Comparison of ENCODE assay signal across 15 cellular contexts in the genomic region with DNA sequence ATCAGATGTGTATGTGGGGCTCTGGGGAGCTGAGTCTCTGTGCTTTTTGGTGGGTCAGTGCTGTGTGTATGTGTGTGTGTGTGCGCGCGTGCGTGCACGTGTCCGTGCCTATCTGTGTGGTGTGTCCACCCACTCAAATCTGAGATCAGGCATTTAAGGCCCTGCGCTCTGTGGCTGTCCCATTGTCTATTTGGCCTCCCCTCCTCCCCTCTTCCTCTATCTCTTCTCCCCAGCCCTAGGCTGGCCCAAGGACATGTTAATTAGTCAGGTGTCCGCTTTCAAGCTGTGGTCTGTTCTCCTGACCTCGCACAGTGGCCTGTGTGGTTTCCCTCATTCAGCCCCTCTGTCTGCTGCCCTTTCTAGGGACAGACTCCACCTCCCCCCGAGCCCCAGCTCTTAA.
"Had no signal": no experiment of that assay in that cellular context is flagged by ENCODE, and none has a peak within 500 bp of the region (broad histone marks: within the 10 kb centered on the region; RNA-seq: fewer than 3 reads in every experiment).

No MANE protein-coding gene starts in this region.

- H3K27ac ChIP-seq: colonic mucosa, gastroesophageal sphincter, hepatocyte, SK-N-MC, transverse colon, WERI-Rb-1 had no signal

- H3K9me3 Mint-ChIP-seq: activated naive CD4-positive, alpha-beta T cell treated with anti-CD3 and anti-CD28 coated beads, Interleukin-2, amount 10 ng/mL, durations not matched to agents 7 days and 5 days; activated T-helper 2 cell treated with anti-CD3 and anti-CD28 coated beads, Interferon-gamma antibody, Interleukin-2, Interleukin-4, amounts not matched to agents 10 μg/mL and 5 μg/mL and 100 μg/mL, durations not matched to agents 14 hours and 24 hours and 36 hours; natural killer cell treated with Interleukin-12 subunit alpha and Interleukin-12 subunit beta and Interleukin-15 and Interleukin-18, amount 100 ng/mL, for 72 hours; T-cell had no signal

- H3K27ac Mint-ChIP-seq: activated naive CD4-positive, alpha-beta T cell treated with anti-CD3 and anti-CD28 coated beads, Interleukin-2, amount 10 ng/mL, durations not matched to agents 7 days and 5 days; activated T-helper 2 cell treated with anti-CD3 and anti-CD28 coated beads, Interferon-gamma antibody, Interleukin-2, Interleukin-4, amounts not matched to agents 10 μg/mL and 5 μg/mL and 100 μg/mL, durations not matched to agents 14 hours and 24 hours and 36 hours; natural killer cell treated with Interleukin-12 subunit alpha and Interleukin-12 subunit beta and Interleukin-15 and Interleukin-18, amount 100 ng/mL, for 72 hours; T-cell had no signal

- H3K27me3 Mint-ChIP-seq: activated naive CD4-positive, alpha-beta T cell treated with anti-CD3 and anti-CD28 coated beads, Interleukin-2, amount 10 ng/mL, durations not matched to agents 7 days and 5 days; natural killer cell treated with Interleukin-12 subunit alpha and Interleukin-12 subunit beta and Interleukin-15 and Interleukin-18, amount 100 ng/mL, for 72 hours had no signal

- ATAC-seq: gastroesophageal sphincter; natural killer cell treated with Interleukin-12 subunit alpha and Interleukin-12 subunit beta and Interleukin-15 and Interleukin-18, amount 100 ng/mL, for 72 hours; T-cell had no signal

- H3K4me3 Mint-ChIP-seq: activated naive CD4-positive, alpha-beta T cell treated with anti-CD3 and anti-CD28 coated beads, Interleukin-2, amount 10 ng/mL, durations not matched to agents 7 days and 5 days; natural killer cell treated with Interleukin-12 subunit alpha and Interleukin-12 subunit beta and Interleukin-15 and Interleukin-18, amount 100 ng/mL, for 72 hours; T-cell had no signal

- H3K4me1 Mint-ChIP-seq: activated naive CD4-positive, alpha-beta T cell treated with anti-CD3 and anti-CD28 coated beads, Interleukin-2, amount 10 ng/mL, durations not matched to agents 7 days and 5 days; T-cell had no signal

- DNase-seq: activated CD4-positive, alpha-beta T cell treated with anti-CD3 and anti-CD28 coated beads for 48 hours; activated CD8-positive, alpha-beta memory T cell treated with anti-CD3 and anti-CD28 coated beads for 24 hours; activated naive CD4-positive, alpha-beta T cell treated with anti-CD3 and anti-CD28 coated beads, Interleukin-2, amount 10 ng/mL, durations not matched to agents 7 days and 5 days; colonic mucosa; effector CD4-positive, alpha-beta T cell; mammary epithelial cell; T-cell; T1000; transverse colon; WERI-Rb-1 had no signal

- H3K36me3 Mint-ChIP-seq: activated naive CD4-positive, alpha-beta T cell treated with anti-CD3 and anti-CD28 coated beads, Interleukin-2, amount 10 ng/mL, durations not matched to agents 7 days and 5 days; natural killer cell treated with Interleukin-12 subunit alpha and Interleukin-12 subunit beta and Interleukin-15 and Interleukin-18, amount 100 ng/mL, for 72 hours; T-cell had no signal
